ENCODE assay signal across 8 cellular contexts in the genomic region with DNA sequence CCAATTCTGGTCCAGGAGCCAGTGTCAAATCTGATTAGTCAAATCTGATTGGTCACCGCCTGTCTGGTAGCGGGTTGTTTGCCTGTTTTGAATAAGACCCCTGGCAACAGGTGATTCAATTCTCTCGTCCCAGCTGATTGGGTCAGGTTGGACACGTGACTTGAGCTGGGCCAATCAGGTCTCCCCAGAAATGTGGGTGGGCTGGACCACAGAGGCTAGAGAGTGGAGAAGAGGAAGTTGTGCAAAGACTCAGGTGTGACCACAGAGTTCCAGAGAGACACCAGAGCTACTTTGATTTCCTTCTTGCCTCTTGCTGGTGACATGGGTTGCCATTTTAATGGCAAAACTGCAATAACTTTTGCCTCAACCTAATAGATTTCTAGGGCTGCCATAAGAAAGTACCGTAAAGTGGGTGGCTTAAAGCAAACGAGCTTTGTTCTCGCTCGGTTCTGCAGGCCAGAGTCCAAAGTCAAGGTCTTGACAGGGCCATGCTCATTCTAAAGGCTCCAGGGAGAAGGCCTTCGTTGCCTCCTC. TPM values are rescaled to one million over a fixed set of nuclear protein-coding genes. Genes with fewer than 3 reads are reported as not detected.
DNase-seq lines count a peak whose midpoint lies in the region; ATAC-seq and TF ChIP-seq lines count a peak whose summit lies in the region.

No MANE protein-coding gene starts in this region.

- H3K27ac ChIP-seq in CD4-positive, CD25-positive, alpha-beta regulatory T cell (ENCODE audit: insufficient read depth, low read length, poor library complexity, severe bottlenecking), result no peak overlapping the region
- peak overlapping the region in 2 of 4 donors; percentile 53 to 59 for H3K27ac ChIP-seq in Peyer's patch

- TF ChIP-seq CTCF in Peyer's patch (IDR thresholded peaks at IDR 0.05) (no peak), endothelial cell (IDR thresholded peaks at IDR 0.05; ENCODE audit: unreplicated experiment) (no peak)

- H3K27me3 ChIP-seq in CD4-positive, CD25-positive, alpha-beta regulatory T cell (ENCODE audit: control insufficient read depth, insufficient read depth, low read length), result peaks cover 11% of the 10 kb centered on the region
- H3K27me3 ChIP-seq in Peyer's patch, result peaks cover 0 to 4% of the 10 kb centered on the region in 2 donors

- TF ChIP-seq POLR2A in Peyer's patch (IDR thresholded peaks at IDR 0.05), result no peak

- no peaks in the 10 kb centered on the region for H3K9me3 ChIP-seq in CD4-positive, CD25-positive, alpha-beta regulatory T cell (ENCODE audit: control insufficient read depth in 2 of 2, low read length in 2 of 2)
- no peaks in the 10 kb centered on the region for H3K9me3 ChIP-seq in Peyer's patch

- H3K4me3 Mint-ChIP-seq in CD4-positive, CD25-positive, alpha-beta regulatory T cell, result peak overlapping the region; percentile 24 to 86 (median 59)
- H3K4me3 Mint-ChIP-seq in activated T-cell treated with anti-CD3 and anti-CD28 coated beads, Interleukin-2, amount 50 U/mL, for 72 hours, result peak overlapping the region; percentile 11 to 35
- no peak overlapping the region for H3K4me3 Mint-ChIP-seq in endothelial cell (ENCODE audit: unreplicated experiment)

- H3K4me1 ChIP-seq in CD4-positive, CD25-positive, alpha-beta regulatory T cell (ENCODE audit: control insufficient read depth, insufficient read depth, low read length, poor library complexity, severe bottlenecking), result peaks cover 29% of the 10 kb centered on the region
- H3K4me1 ChIP-seq in Peyer's patch, result peaks cover 0 to 15% (median 9%) of the 10 kb centered on the region in 4 donors

- H3K36me3 Mint-ChIP-seq in CD4-positive, CD25-positive, alpha-beta regulatory T cell, result peaks cover 7% of the 10 kb centered on the region
- peaks cover 2 to 8% of the 10 kb centered on the region in 2 donors for H3K36me3 Mint-ChIP-seq in activated T-cell treated with anti-CD3 and anti-CD28 coated beads, Interleukin-2, amount 50 U/mL, for 72 hours (ENCODE audit: insufficient read depth in 2 of 2)
- H3K36me3 Mint-ChIP-seq in endothelial cell (ENCODE audit: low read depth, unreplicated experiment), result peaks cover 16% of the 10 kb centered on the region

- no peaks in the 10 kb centered on the region for H3K36me3 ChIP-seq in CD4-positive, CD25-positive, alpha-beta regulatory T cell (ENCODE audit: control insufficient read depth, insufficient read depth, low read length)
- no peaks in the 10 kb centered on the region for H3K36me3 ChIP-seq in Peyer's patch

- no peak overlapping the region for H3K4me3 ChIP-seq in CD4-positive, CD25-positive, alpha-beta regulatory T cell (ENCODE audit: low read depth, low read length)
- no peak overlapping the region for H3K4me3 ChIP-seq in Peyer's patch

- peak; percentile 89 to 92 for ATAC-seq in CD4-positive, CD25-positive, alpha-beta regulatory T cell (ENCODE audit: low read depth in 2 of 2)
- peak; percentile 71 for ATAC-seq in GM19035 (IDR thresholded peaks at IDR 0.05; ENCODE audit: unreplicated experiment)
- peak; percentile 65 for ATAC-seq in HG03108 (IDR thresholded peaks at IDR 0.05; ENCODE audit: unreplicated experiment)
- peak; percentile 96 to 97 for ATAC-seq in activated T-cell treated with anti-CD3 and anti-CD28 coated beads, Interleukin-2, amount 50 U/mL, for 72 hours (replicated peaks in 1 of 2)
- ATAC-seq in left cardiac atrium, result peak; percentile 60 to 73

- peaks cover 0 to 1% (median 0%) of the 10 kb centered on the region in 7 donors for H3K9me3 Mint-ChIP-seq in CD4-positive, CD25-positive, alpha-beta regulatory T cell
- no peaks in the 10 kb centered on the region for H3K9me3 Mint-ChIP-seq in activated T-cell treated with anti-CD3 and anti-CD28 coated beads, Interleukin-2, amount 50 U/mL, for 72 hours
- H3K9me3 Mint-ChIP-seq in endothelial cell (ENCODE audit: unreplicated experiment), result peaks cover 8% of the 10 kb centered on the region

- intact Hi-C loops in left cardiac atrium (cut with DNase I), result no loop called here

- peaks cover 15 to 39% (median 27%) of the 10 kb centered on the region in 4 donors for H3K4me1 Mint-ChIP-seq in CD4-positive, CD25-positive, alpha-beta regulatory T cell
- H3K4me1 Mint-ChIP-seq in activated T-cell treated with anti-CD3 and anti-CD28 coated beads, Interleukin-2, amount 50 U/mL, for 72 hours (ENCODE audit: low read depth), result peaks cover 46% of the 10 kb centered on the region
- H3K4me1 Mint-ChIP-seq in endothelial cell (ENCODE audit: unreplicated experiment), result peaks cover 13% of the 10 kb centered on the region

- H3K27ac Mint-ChIP-seq in CD4-positive, CD25-positive, alpha-beta regulatory T cell, result peak overlapping the region; percentile 36 to 83 (median 52)
- peak overlapping the region; percentile 61 for H3K27ac Mint-ChIP-seq in activated T-cell treated with anti-CD3 and anti-CD28 coated beads, Interleukin-2, amount 50 U/mL, for 72 hours
- H3K27ac Mint-ChIP-seq in endothelial cell (ENCODE audit: unreplicated experiment), result no peak overlapping the region

- DNase-seq in CD4-positive, CD25-positive, alpha-beta regulatory T cell, result peak; percentile 58 to 93 (median 78)
- DNase-seq in Peyer's patch (peak; percentile 57 to 92 (median 86)), left cardiac atrium (peak; percentile 34), endothelial cell (ENCODE audit: low spot score) (no peak)
- DNase-seq in activated T-cell treated with anti-CD3 and anti-CD28 coated beads, Interleukin-2, amount 50 U/mL, for 72 hours, result peak; percentile 87 to 89
- peak; percentile 37 for DNase-seq in stimulated activated CD8-positive, alpha-beta memory T cell treated with anti-CD3 and anti-CD28 coated beads, Interleukin-12 subunit alpha, Interleukin-12 subunit beta, amount 100 ng/mL, for 24 hours (ENCODE audit: extremely low read depth)

- peaks cover 28% of the 10 kb centered on the region for H3K27me3 Mint-ChIP-seq in CD4-positive, CD25-positive, alpha-beta regulatory T cell
- H3K27me3 Mint-ChIP-seq in activated T-cell treated with anti-CD3 and anti-CD28 coated beads, Interleukin-2, amount 50 U/mL, for 72 hours (ENCODE audit: low read depth), result peaks cover 27% of the 10 kb centered on the region
- H3K27me3 Mint-ChIP-seq in endothelial cell (ENCODE audit: unreplicated experiment), result peaks cover 11% of the 10 kb centered on the region

RNA-seq across cellular contexts. Expression of a gene that starts 5.4 kb away (rescaled TPM):
- total RNA-seq in CD4-positive, CD25-positive, alpha-beta regulatory T cell, result 4.5 TPM
- 1 to 10 TPM in 1 of 4 donors, under 1 TPM in 3; 0.38 to 2.6 (median 0.50) TPM for polyA plus RNA-seq in CD4-positive, CD25-positive, alpha-beta regulatory T cell
- total RNA-seq in Peyer's patch (under 1 TPM in 2 of 4 donors, not detected in 2; 0.53 to 0.95 TPM), left cardiac atrium (under 1 TPM; 0.29 to 0.71 TPM), endothelial cell (ENCODE audit: unreplicated experiment) (3.0 TPM)
- total RNA-seq in activated T-cell treated with anti-CD3 and anti-CD28 coated beads, Interleukin-2, amount 50 U/mL, for 72 hours, result 1 to 10 TPM; 3.4 to 6.3 TPM

RNA-seq across cellular contexts. Expression of a gene that starts 34.1 kb away (rescaled TPM):
- 1.3 TPM for total RNA-seq in CD4-positive, CD25-positive, alpha-beta regulatory T cell
- polyA plus RNA-seq in CD4-positive, CD25-positive, alpha-beta regulatory T cell, result 1 to 10 TPM in 1 of 4 donors, under 1 TPM in 1, not detected in 2; 0.36 to 1.0 TPM
- 1 to 10 TPM in 1 of 4 donors, under 1 TPM in 1, not detected in 2; 0.54 to 1.6 TPM for total RNA-seq in Peyer's patch
- total RNA-seq in activated T-cell treated with anti-CD3 and anti-CD28 coated beads, Interleukin-2, amount 50 U/mL, for 72 hours, result 10 to 100 TPM in 1 of 2 donors, 1 to 10 TPM in 1; 8.7 to 11.9 TPM
- total RNA-seq in left cardiac atrium, result 1 to 10 TPM in 1 of 2 donors, under 1 TPM in 1; 0.94 to 4.2 TPM
- 0.21 TPM for total RNA-seq in endothelial cell (ENCODE audit: unreplicated experiment)

RNA-seq across cellular contexts. Expression of a gene that starts 54.6 kb away (rescaled TPM):
- 125 TPM for total RNA-seq in CD4-positive, CD25-positive, alpha-beta regulatory T cell
- 10 to 100 TPM; 36.9 to 42.4 (median 41.4) TPM for polyA plus RNA-seq in CD4-positive, CD25-positive, alpha-beta regulatory T cell
- total RNA-seq in Peyer's patch, result 10 to 100 TPM in 1 of 4 donors, 1 to 10 TPM in 3; 4.5 to 25.6 (median 8.2) TPM
- 100 to 1,000 TPM in 1 of 2 donors, 10 to 100 TPM in 1; 92.1 to 105 TPM for total RNA-seq in activated T-cell treated with anti-CD3 and anti-CD28 coated beads, Interleukin-2, amount 50 U/mL, for 72 hours
- total RNA-seq in left cardiac atrium, result 1 to 10 TPM; 1.1 to 1.9 TPM
- 1.5 TPM for total RNA-seq in endothelial cell (ENCODE audit: unreplicated experiment)

RNA-seq across cellular contexts. Expression of a gene that starts 54.7 kb away (rescaled TPM):
- 24.3 TPM for total RNA-seq in CD4-positive, CD25-positive, alpha-beta regulatory T cell
- 10 to 100 TPM; 10.0 to 27.2 (median 17.7) TPM for polyA plus RNA-seq in CD4-positive, CD25-positive, alpha-beta regulatory T cell
- total RNA-seq in Peyer's patch (not detected), left cardiac atrium (not detected), endothelial cell (ENCODE audit: unreplicated experiment) (0.51 TPM)
- total RNA-seq in activated T-cell treated with anti-CD3 and anti-CD28 coated beads, Interleukin-2, amount 50 U/mL, for 72 hours, result 10 to 100 TPM; 25.0 to 31.5 TPM
